1 cellular context compared by ENCODE assay signal in the genomic region with DNA sequence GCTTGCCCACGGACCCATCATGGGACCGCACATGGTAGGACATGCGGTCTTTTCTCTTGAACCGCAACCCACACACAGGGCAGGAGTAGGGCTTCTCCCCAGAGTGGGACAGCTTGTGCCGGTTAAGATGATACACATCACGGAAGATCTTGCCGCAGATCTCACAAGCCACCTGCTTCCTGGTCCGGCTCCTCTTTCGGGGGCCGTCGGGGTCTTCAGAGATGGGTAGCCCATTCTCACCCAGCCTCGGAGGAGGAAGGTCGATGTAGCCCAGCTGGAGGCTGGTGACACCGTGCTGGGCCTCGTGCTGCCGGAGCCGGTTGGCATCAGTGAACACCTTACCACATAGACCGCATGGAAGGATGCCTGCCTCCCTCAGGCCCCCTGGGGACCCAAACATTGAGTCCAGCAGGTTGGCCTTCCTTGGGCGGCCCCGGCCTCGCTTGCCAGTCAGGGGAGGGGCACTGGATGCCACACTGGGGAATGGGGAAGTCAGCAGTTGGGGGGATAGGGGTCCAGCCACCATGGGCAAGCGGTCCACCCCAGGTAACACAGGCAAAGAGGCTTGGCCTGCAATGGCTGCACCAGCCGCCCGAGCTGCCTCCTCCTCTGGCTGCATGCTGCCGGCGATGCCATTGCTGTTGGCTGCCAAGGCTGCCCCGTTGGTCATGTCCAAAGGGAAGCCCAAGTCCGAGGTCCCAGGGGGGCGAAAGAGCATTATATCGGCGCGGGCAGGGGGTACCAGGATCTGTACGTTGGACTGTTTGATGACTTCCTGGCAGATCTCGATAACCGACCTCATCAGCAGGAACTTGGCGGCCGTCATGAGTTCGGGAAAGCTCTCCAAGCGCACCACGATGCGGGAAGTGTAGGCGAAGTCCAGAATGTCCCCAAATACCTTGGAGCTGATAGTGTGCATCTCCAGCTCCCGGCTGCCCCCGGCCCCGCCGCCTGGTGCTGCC.
TF ChIP-seq lines count a peak whose summit lies in the region.

No MANE protein-coding gene starts in this region.

TF ChIP-seq in GM12878, 131 proteins besides CTCF, POLR2A, EP300 and RAD21 (continued from another document):
- TF ChIP-seq, protein P1, sequence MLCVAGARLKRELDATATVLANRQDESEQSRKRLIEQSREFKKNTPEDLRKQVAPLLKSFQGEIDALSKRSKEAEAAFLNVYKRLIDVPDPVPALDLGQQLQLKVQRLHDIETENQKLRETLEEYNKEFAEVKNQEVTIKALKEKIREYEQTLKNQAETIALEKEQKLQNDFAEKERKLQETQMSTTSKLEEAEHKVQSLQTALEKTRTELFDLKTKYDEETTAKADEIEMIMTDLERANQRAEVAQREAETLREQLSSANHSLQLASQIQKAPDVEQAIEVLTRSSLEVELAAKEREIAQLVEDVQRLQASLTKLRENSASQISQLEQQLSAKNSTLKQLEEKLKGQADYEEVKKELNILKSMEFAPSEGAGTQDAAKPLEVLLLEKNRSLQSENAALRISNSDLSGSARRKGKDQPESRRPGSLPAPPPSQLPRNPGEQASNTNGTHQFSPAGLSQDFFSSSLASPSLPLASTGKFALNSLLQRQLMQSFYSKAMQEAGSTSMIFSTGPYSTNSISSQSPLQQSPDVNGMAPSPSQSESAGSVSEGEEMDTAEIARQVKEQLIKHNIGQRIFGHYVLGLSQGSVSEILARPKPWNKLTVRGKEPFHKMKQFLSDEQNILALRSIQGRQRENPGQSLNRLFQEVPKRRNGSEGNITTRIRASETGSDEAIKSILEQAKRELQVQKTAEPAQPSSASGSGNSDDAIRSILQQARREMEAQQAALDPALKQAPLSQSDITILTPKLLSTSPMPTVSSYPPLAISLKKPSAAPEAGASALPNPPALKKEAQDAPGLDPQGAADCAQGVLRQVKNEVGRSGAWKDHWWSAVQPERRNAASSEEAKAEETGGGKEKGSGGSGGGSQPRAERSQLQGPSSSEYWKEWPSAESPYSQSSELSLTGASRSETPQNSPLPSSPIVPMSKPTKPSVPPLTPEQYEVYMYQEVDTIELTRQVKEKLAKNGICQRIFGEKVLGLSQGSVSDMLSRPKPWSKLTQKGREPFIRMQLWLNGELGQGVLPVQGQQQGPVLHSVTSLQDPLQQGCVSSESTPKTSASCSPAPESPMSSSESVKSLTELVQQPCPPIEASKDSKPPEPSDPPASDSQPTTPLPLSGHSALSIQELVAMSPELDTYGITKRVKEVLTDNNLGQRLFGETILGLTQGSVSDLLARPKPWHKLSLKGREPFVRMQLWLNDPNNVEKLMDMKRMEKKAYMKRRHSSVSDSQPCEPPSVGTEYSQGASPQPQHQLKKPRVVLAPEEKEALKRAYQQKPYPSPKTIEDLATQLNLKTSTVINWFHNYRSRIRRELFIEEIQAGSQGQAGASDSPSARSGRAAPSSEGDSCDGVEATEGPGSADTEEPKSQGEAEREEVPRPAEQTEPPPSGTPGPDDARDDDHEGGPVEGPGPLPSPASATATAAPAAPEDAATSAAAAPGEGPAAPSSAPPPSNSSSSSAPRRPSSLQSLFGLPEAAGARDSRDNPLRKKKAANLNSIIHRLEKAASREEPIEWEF (IDR thresholded peaks at IDR 0.05; ENCODE audit: insufficient replicate concordance, low read depth, low read length) = no peak
- TF ChIP-seq, protein P2, sequence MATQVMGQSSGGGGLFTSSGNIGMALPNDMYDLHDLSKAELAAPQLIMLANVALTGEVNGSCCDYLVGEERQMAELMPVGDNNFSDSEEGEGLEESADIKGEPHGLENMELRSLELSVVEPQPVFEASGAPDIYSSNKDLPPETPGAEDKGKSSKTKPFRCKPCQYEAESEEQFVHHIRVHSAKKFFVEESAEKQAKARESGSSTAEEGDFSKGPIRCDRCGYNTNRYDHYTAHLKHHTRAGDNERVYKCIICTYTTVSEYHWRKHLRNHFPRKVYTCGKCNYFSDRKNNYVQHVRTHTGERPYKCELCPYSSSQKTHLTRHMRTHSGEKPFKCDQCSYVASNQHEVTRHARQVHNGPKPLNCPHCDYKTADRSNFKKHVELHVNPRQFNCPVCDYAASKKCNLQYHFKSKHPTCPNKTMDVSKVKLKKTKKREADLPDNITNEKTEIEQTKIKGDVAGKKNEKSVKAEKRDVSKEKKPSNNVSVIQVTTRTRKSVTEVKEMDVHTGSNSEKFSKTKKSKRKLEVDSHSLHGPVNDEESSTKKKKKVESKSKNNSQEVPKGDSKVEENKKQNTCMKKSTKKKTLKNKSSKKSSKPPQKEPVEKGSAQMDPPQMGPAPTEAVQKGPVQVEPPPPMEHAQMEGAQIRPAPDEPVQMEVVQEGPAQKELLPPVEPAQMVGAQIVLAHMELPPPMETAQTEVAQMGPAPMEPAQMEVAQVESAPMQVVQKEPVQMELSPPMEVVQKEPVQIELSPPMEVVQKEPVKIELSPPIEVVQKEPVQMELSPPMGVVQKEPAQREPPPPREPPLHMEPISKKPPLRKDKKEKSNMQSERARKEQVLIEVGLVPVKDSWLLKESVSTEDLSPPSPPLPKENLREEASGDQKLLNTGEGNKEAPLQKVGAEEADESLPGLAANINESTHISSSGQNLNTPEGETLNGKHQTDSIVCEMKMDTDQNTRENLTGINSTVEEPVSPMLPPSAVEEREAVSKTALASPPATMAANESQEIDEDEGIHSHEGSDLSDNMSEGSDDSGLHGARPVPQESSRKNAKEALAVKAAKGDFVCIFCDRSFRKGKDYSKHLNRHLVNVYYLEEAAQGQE (IDR thresholded peaks at IDR 0.05; ENCODE audit: low read depth, low read length) = no peak
- 0 out of 2 replicates have a peak, but pooled peaks have one; percentile 29 for TF ChIP-seq CBFB (IDR thresholded peaks at IDR 0.05; ENCODE audit: low read depth)
- 0 out of 2 replicates have a peak, but pooled peaks have one; percentile 15 for TF ChIP-seq TCF12 (IDR thresholded peaks at IDR 0.05; ENCODE audit: low read depth, low read length)
- TF ChIP-seq MXI1 (IDR thresholded peaks at IDR 0.05; ENCODE audit: low read depth, low read length) = no peak
- TF ChIP-seq JUND (IDR thresholded peaks at IDR 0.05; ENCODE audit: low read depth, low read length) = no peak
- TF ChIP-seq MYB (IDR thresholded peaks at IDR 0.05; ENCODE audit: borderline replicate concordance, low read depth, low read length) = no peak
- TF ChIP-seq SIX5 (IDR thresholded peaks at IDR 0.05; ENCODE audit: low read depth, low read length, severe bottlenecking) = no peak
- TF ChIP-seq, protein P3, sequence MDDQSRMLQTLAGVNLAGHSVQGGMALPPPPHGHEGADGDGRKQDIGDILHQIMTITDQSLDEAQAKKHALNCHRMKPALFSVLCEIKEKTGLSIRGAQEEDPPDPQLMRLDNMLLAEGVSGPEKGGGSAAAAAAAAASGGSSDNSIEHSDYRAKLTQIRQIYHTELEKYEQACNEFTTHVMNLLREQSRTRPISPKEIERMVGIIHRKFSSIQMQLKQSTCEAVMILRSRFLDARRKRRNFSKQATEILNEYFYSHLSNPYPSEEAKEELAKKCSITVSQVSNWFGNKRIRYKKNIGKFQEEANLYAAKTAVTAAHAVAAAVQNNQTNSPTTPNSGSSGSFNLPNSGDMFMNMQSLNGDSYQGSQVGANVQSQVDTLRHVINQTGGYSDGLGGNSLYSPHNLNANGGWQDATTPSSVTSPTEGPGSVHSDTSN (IDR thresholded peaks at IDR 0.05; ENCODE audit: insufficient replicate concordance, low read depth, low read length) = no peak
- TF ChIP-seq SUZ12 (IDR thresholded peaks at IDR 0.05; ENCODE audit: unreplicated experiment) = no peak
- no peak for TF ChIP-seq NR2F1 (conservative IDR thresholded peaks at IDR 0.05)
- TF ChIP-seq ZNF622 (IDR thresholded peaks at IDR 0.05) = no peak
- no peak for TF ChIP-seq ZNF24 (IDR thresholded peaks at IDR 0.05)
- TF ChIP-seq DPF2 (IDR thresholded peaks at IDR 0.05) = no peak
- TF ChIP-seq HDGF (IDR thresholded peaks at IDR 0.05) = peak; percentile 60; the same call in 1 of the 2 replicates
- TF ChIP-seq RB1 (IDR thresholded peaks at IDR 0.05; ENCODE audit: borderline replicate concordance) = no peak
- no peak for TF ChIP-seq FOS (IDR thresholded peaks at IDR 0.05; ENCODE audit: borderline replicate concordance, extremely low read depth, insufficient read length)
- no peak for TF ChIP-seq EGR1 (IDR thresholded peaks at IDR 0.05; ENCODE audit: borderline replicate concordance in 1 of 2, low read depth in 2 of 2, low read length in 2 of 2)
- TF ChIP-seq, protein P4, sequence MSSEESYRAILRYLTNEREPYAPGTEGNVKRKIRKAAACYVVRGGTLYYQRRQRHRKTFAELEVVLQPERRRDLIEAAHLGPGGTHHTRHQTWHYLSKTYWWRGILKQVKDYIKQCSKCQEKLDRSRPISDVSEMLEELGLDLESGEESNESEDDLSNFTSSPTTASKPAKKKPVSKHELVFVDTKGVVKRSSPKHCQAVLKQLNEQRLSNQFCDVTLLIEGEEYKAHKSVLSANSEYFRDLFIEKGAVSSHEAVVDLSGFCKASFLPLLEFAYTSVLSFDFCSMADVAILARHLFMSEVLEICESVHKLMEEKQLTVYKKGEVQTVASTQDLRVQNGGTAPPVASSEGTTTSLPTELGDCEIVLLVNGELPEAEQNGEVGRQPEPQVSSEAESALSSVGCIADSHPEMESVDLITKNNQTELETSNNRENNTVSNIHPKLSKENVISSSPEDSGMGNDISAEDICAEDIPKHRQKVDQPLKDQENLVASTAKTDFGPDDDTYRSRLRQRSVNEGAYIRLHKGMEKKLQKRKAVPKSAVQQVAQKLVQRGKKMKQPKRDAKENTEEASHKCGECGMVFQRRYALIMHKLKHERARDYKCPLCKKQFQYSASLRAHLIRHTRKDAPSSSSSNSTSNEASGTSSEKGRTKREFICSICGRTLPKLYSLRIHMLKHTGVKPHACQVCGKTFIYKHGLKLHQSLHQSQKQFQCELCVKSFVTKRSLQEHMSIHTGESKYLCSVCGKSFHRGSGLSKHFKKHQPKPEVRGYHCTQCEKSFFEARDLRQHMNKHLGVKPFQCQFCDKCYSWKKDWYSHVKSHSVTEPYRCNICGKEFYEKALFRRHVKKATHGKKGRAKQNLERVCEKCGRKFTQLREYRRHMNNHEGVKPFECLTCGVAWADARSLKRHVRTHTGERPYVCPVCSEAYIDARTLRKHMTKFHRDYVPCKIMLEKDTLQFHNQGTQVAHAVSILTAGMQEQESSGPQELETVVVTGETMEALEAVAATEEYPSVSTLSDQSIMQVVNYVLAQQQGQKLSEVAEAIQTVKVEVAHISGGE (CRISPR knock-in tag; IDR thresholded peaks at IDR 0.05) = no peak
- no peak for TF ChIP-seq STAT1 (conservative IDR thresholded peaks at IDR 0.05)
- no peak for TF ChIP-seq ZBED1 (IDR thresholded peaks at IDR 0.05; ENCODE audit: borderline replicate concordance)
- TF ChIP-seq TCF3 (IDR thresholded peaks at IDR 0.05; ENCODE audit: borderline replicate concordance, insufficient read depth, low read depth, low read length) = no peak
- no peak for TF ChIP-seq CBX5 (IDR thresholded peaks at IDR 0.05; ENCODE audit: low read depth)
- TF ChIP-seq YY1 (IDR thresholded peaks at IDR 0.05; ENCODE audit: low read depth, low read length) = 0 out of 2 replicates have a peak, but pooled peaks have one; percentile 44
- no peak for TF ChIP-seq CHD4 (IDR thresholded peaks at IDR 0.05)
- TF ChIP-seq BCL11A (IDR thresholded peaks at IDR 0.05; ENCODE audit: low read depth, low read length) = 0 out of 2 replicates have a peak, but pooled peaks have one; percentile 7
- no peak for TF ChIP-seq ETV6 (conservative IDR thresholded peaks at IDR 0.05 in 1 of 2, IDR thresholded peaks at IDR 0.05 in 1 of 2; ENCODE audit: borderline replicate concordance in 1 of 2, low read depth in 1 of 2)
- TF ChIP-seq LARP7 (IDR thresholded peaks at IDR 0.05) = no peak
TF ChIP-seq in GM12878: peak in this region for 13.
